In the genomic region with DNA sequence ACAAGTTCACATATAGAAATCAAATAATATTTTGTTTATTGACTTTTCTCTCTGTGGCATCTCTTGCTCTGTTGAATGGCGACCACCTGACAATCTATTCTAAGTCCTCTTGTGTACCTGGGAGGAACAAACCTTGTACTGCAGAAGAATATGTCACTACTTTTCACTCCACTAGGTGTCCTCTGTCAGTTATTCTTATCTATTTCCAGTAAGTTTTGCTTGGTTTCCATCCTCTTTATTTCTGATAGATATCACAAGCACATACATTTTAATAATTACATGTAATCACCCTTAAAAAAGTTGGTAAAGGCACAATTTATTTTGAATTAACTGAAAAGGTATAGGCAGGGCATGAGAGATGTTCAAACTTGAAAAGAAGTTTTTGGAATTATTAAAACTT, we compare ENCODE assay signal across 1 cellular context.
TF ChIP-seq lines count a peak whose summit lies in the region.

No MANE protein-coding gene starts in this region.

TF ChIP-seq in GM23338, 12 proteins besides CTCF, POLR2A, EP300 and RAD21 (continued from another document):
- TF ChIP-seq, protein P1, sequence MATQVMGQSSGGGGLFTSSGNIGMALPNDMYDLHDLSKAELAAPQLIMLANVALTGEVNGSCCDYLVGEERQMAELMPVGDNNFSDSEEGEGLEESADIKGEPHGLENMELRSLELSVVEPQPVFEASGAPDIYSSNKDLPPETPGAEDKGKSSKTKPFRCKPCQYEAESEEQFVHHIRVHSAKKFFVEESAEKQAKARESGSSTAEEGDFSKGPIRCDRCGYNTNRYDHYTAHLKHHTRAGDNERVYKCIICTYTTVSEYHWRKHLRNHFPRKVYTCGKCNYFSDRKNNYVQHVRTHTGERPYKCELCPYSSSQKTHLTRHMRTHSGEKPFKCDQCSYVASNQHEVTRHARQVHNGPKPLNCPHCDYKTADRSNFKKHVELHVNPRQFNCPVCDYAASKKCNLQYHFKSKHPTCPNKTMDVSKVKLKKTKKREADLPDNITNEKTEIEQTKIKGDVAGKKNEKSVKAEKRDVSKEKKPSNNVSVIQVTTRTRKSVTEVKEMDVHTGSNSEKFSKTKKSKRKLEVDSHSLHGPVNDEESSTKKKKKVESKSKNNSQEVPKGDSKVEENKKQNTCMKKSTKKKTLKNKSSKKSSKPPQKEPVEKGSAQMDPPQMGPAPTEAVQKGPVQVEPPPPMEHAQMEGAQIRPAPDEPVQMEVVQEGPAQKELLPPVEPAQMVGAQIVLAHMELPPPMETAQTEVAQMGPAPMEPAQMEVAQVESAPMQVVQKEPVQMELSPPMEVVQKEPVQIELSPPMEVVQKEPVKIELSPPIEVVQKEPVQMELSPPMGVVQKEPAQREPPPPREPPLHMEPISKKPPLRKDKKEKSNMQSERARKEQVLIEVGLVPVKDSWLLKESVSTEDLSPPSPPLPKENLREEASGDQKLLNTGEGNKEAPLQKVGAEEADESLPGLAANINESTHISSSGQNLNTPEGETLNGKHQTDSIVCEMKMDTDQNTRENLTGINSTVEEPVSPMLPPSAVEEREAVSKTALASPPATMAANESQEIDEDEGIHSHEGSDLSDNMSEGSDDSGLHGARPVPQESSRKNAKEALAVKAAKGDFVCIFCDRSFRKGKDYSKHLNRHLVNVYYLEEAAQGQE (IDR thresholded peaks at IDR 0.05; ENCODE audit: unreplicated experiment) = no peak
